Comparison of ENCODE assay signal across 1 cellular context in the genomic region with DNA sequence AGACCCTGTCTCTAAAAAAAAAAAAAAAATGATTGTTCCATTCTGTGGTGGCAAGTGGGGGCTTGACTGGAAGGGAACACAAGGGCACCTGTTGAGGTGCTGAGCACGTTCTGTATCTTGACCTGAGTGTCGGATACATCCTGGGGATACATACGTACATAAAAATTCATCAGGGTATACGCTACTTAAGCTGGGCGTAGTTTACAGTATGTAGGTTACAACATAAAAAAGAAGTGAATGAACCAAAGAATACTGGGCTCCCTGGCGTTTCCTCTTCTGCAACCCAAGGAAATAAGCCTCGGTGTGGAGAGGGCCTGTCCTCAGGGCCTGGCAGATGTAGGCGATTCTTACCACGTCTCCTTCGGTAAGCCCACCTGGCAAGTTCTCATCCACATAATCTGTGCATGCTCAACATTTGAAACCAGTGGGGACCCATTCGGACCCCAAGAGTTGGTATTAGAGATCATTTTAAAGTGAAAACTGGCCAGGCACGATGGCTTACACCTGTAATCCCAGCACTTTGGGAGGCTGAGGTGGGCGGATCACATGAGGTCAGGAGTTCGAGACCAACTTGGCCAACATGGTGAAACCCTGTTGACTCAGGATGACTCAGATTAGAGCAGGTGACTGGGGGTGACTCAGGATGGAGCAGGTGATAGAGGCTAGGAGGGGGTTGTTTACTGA.
TF ChIP-seq lines count a peak whose summit lies in the region.

No MANE protein-coding gene starts in this region.

TF ChIP-seq in K562, 482 proteins besides CTCF, POLR2A, EP300 and RAD21 (continued from another document and continues in another):
- TF ChIP-seq, protein P1, sequence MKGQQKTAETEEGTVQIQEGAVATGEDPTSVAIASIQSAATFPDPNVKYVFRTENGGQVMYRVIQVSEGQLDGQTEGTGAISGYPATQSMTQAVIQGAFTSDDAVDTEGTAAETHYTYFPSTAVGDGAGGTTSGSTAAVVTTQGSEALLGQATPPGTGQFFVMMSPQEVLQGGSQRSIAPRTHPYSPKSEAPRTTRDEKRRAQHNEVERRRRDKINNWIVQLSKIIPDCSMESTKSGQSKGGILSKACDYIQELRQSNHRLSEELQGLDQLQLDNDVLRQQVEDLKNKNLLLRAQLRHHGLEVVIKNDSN (CRISPR knock-in tag; IDR thresholded peaks at IDR 0.05) = peak; percentile 50; the same call in 1 of the 2 replicates
- TF ChIP-seq POLR2G (IDR thresholded peaks at IDR 0.05; ENCODE audit: low read depth, low read length) (no peak), NFRKB (IDR thresholded peaks at IDR 0.05; ENCODE audit: low read depth) (peak; percentile 32; the same call in 1 of the 2 replicates), ZNF197 (CRISPR knock-in tag; IDR thresholded peaks at IDR 0.05; ENCODE audit: low read depth) (no peak), RUNX1 (IDR thresholded peaks at IDR 0.05; ENCODE audit: low read depth) (no peak), TRIM28 (IDR thresholded peaks at IDR 0.05) (no peak; the same call in 1 of the 2 replicates), MBD1 (CRISPR knock-in tag; IDR thresholded peaks at IDR 0.05) (no peak), OTX1 (CRISPR knock-in tag; IDR thresholded peaks at IDR 0.05) (no peak), NRF1 (conservative IDR thresholded peaks at IDR 0.05 in 1 of 2, IDR thresholded peaks at IDR 0.05 in 1 of 2) (no peak; a peak in 1 of 4 replicates), NR2C1 (IDR thresholded peaks at IDR 0.05) (peak; percentile 40; the same call in 1 of the 2 replicates), NR2C1 (tag; IDR thresholded peaks at IDR 0.05) (peak; percentile 73), ZNF143 (CRISPR knock-in tag; IDR thresholded peaks at IDR 0.05) (no peak), ZBTB7A (IDR thresholded peaks at IDR 0.05; ENCODE audit: borderline replicate concordance, control insufficient read depth, low read depth, low read length) (no peak), ZNF707 (CRISPR knock-in tag; conservative IDR thresholded peaks at IDR 0.05) (peak; percentile 27; the same call in 1 of the 2 replicates), ZNF212 (CRISPR knock-in tag; IDR thresholded peaks at IDR 0.05) (no peak), AFF4 (CRISPR knock-in tag; IDR thresholded peaks at IDR 0.05) (peak; percentile 50; the same call in 1 of the 2 replicates), C11orf30 (IDR thresholded peaks at IDR 0.05; ENCODE audit: low read depth) (peak; percentile 88), STAT6 (CRISPR knock-in tag; IDR thresholded peaks at IDR 0.05) (0 out of 2 replicates have a peak, but pooled peaks have one; percentile 67), SNIP1 (IDR thresholded peaks at IDR 0.05; ENCODE audit: low read depth) (no peak), ATF6 (CRISPR knock-in tag; IDR thresholded peaks at IDR 0.05) (no peak), ZBTB43 (CRISPR knock-in tag; IDR thresholded peaks at IDR 0.05) (no peak; the same call in 1 of the 2 replicates), RBM25 (IDR thresholded peaks at IDR 0.05; ENCODE audit: low read depth, low read length, severe bottlenecking) (no peak), ETV6 (IDR thresholded peaks at IDR 0.05; ENCODE audit: borderline replicate concordance in 1 of 2, low read depth in 2 of 2, low read length in 1 of 2) (no peak), ETV6 (CRISPR knock-in tag; IDR thresholded peaks at IDR 0.05; ENCODE audit: borderline replicate concordance) (no peak), ZNF24 (IDR thresholded peaks at IDR 0.05) (peak; percentile 26; the same call in 1 of the 2 replicates), NFE2L1 (tag; IDR thresholded peaks at IDR 0.05; ENCODE audit: borderline replicate concordance, low read depth) (no peak), SMARCB1 (IDR thresholded peaks at IDR 0.05; ENCODE audit: insufficient read length, low read depth) (no peak), THRAP3 (IDR thresholded peaks at IDR 0.05; ENCODE audit: borderline replicate concordance) (no peak), ZBTB9 (CRISPR knock-in tag; IDR thresholded peaks at IDR 0.05) (no peak)
- TF ChIP-seq, protein P2, sequence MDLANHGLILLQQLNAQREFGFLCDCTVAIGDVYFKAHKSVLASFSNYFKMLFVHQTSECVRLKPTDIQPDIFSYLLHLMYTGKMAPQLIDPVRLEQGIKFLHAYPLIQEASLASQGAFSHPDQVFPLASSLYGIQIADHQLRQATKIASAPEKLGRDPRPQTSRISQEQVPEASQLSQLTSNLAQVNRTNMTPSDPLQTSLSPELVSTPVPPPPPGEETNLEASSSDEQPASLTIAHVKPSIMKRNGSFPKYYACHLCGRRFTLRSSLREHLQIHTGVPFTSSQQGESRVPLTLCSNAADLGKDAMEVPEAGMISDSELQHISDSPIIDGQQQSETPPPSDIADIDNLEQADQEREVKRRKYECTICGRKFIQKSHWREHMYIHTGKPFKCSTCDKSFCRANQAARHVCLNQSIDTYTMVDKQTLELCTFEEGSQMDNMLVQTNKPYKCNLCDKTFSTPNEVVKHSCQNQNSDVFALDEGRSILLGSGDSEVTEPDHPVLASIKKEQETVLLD (IDR thresholded peaks at IDR 0.05) = no peak
- TF ChIP-seq, protein P3, sequence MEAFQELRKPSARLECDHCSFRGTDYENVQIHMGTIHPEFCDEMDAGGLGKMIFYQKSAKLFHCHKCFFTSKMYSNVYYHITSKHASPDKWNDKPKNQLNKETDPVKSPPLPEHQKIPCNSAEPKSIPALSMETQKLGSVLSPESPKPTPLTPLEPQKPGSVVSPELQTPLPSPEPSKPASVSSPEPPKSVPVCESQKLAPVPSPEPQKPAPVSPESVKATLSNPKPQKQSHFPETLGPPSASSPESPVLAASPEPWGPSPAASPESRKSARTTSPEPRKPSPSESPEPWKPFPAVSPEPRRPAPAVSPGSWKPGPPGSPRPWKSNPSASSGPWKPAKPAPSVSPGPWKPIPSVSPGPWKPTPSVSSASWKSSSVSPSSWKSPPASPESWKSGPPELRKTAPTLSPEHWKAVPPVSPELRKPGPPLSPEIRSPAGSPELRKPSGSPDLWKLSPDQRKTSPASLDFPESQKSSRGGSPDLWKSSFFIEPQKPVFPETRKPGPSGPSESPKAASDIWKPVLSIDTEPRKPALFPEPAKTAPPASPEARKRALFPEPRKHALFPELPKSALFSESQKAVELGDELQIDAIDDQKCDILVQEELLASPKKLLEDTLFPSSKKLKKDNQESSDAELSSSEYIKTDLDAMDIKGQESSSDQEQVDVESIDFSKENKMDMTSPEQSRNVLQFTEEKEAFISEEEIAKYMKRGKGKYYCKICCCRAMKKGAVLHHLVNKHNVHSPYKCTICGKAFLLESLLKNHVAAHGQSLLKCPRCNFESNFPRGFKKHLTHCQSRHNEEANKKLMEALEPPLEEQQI (IDR thresholded peaks at IDR 0.05) = no peak; the same call in 1 of the 2 replicates
- TF ChIP-seq, protein P4, sequence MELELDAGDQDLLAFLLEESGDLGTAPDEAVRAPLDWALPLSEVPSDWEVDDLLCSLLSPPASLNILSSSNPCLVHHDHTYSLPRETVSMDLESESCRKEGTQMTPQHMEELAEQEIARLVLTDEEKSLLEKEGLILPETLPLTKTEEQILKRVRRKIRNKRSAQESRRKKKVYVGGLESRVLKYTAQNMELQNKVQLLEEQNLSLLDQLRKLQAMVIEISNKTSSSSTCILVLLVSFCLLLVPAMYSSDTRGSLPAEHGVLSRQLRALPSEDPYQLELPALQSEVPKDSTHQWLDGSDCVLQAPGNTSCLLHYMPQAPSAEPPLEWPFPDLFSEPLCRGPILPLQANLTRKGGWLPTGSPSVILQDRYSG (tag; conservative IDR thresholded peaks at IDR 0.05; ENCODE audit: low read depth) = 0 out of 2 replicates have a peak, but pooled peaks have one; percentile 27
- TF ChIP-seq, protein P5, sequence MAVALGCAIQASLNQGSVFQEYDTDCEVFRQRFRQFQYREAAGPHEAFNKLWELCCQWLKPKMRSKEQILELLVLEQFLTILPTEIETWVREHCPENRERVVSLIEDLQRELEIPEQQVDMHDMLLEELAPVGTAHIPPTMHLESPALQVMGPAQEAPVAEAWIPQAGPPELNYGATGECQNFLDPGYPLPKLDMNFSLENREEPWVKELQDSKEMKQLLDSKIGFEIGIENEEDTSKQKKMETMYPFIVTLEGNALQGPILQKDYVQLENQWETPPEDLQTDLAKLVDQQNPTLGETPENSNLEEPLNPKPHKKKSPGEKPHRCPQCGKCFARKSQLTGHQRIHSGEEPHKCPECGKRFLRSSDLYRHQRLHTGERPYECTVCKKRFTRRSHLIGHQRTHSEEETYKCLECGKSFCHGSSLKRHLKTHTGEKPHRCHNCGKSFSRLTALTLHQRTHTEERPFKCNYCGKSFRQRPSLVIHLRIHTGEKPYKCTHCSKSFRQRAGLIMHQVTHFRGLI (CRISPR knock-in tag; IDR thresholded peaks at IDR 0.05) = no peak
